ENCODE assay signal across 23 cellular contexts in the genomic region with DNA sequence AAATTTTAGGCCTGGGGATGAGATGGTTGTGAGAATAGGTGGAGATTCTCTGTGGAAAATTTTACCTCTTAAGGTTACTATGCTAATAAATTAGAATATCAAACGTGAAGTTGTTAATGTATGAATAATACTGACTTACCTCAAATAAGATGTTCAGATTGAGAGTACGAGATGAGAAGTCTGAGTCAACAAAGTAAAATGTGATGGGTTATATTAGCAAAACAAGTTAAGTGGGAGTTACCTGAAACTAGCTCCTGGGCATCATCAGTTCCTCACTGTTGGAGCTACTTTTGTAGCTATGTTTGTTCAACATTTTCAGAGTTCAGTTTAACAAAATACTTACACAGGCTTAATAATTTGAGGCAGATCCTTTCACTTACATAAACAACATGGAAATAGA.
"Had no signal": no experiment of that assay in that cellular context is flagged by ENCODE, and none has a peak within 500 bp of the region (broad histone marks: within the 10 kb centered on the region; RNA-seq: fewer than 3 reads in every experiment).

No MANE protein-coding gene starts in this region.

- ATAC-seq: effector memory CD8-positive, alpha-beta T cell; gastrocnemius medialis; left lobe of liver; mucosa of descending colon; natural killer cell treated with Interleukin-12 subunit alpha and Interleukin-12 subunit beta and Interleukin-15 and Interleukin-18, amount 100 ng/mL, for 72 hours; pancreas; right lobe of liver; stimulated activated naive B cell treated with anti-CD40 and anti-IgM and Interleukin-4, amounts not matched to agents 10 μg/mL and 1 μg/mL and 100 μg/mL, for 72 hours had no signal

- H3K27ac ChIP-seq: gastrocnemius medialis, neutrophil, pancreas, right lobe of liver, thoracic aorta, tibial nerve, upper lobe of left lung had no signal

- H3K9me3 ChIP-seq: gastrocnemius medialis, mucosa of descending colon, neutrophil, pancreas, right lobe of liver, thoracic aorta, tibial nerve, upper lobe of left lung had no signal

- DNase-seq: cortex of kidney; effector memory CD8-positive, alpha-beta T cell; gastrocnemius medialis; head of caudate nucleus; mesenchymal stem cell; mucosa of descending colon; naive B cell; pancreas; right lobe of liver; small intestine; stimulated activated CD4-positive, alpha-beta T cell treated with anti-CD3 and anti-CD28 coated beads, Interleukin-15, amount 100 ng/mL, for 24 hours; stimulated activated CD4-positive, alpha-beta T cell treated with anti-CD3 and anti-CD28 coated beads, Interleukin-2, amount 100 ng/mL, for 48 hours; stimulated activated naive B cell treated with anti-CD40 and anti-IgM and Interleukin-4, amounts not matched to agents 10 μg/mL and 1 μg/mL and 100 μg/mL, for 72 hours; upper lobe of left lung had no signal

- FAIRE-seq: endometrium, keratinocyte, urothelium cell line had no signal

- H3K4me1 ChIP-seq: pancreas, right lobe of liver, tibial nerve, upper lobe of left lung had no signal

- H3K4me3 ChIP-seq: gastrocnemius medialis, lung, mucosa of descending colon, pancreas, right lobe of liver, thoracic aorta, tibial nerve, upper lobe of left lung had no signal

- H3K27me3 ChIP-seq: gastrocnemius medialis, neutrophil, pancreas, right lobe of liver, tibial nerve, upper lobe of left lung had no signal
